In the genomic region with DNA sequence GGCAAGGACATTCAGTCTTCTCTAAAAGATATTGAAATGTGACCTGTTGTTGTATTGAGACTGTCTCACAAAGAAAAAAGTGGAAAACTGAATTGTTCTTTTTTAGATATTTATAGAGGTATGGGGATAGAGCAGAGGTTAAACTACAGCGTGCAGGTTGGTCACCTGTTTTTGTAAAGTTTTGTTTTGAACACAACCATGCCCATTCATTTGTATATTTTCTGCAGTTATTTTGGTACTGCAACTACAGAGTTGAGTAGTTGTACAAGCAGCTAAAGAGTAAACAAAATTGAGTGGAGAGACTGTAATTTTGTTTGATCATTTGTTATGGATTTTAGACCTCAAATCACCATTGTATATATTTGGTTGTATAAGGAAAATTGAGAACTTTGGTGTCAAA, we compare ENCODE assay signal across 13 cellular contexts. TPM values are rescaled to one million over a fixed set of nuclear protein-coding genes. Genes with fewer than 3 reads are reported as not detected.
DNase-seq lines count a peak whose midpoint lies in the region; ATAC-seq and TF ChIP-seq lines count a peak whose summit lies in the region.
"Had no signal": no experiment of that assay in that cellular context is flagged by ENCODE, and none has a peak within 500 bp of the region (broad histone marks: within the 10 kb centered on the region; RNA-seq: fewer than 3 reads in every experiment).

No MANE protein-coding gene starts in this region.

- 79 to 95% methylated on average over 1 of the region's 1 CpG for WGBS in upper lobe of left lung, 2 donors

- no peak for DNase-seq in stimulated activated CD4-positive, alpha-beta T cell treated with anti-CD3 and anti-CD28 coated beads, Interleukin-2, amount 100 ng/mL, for 48 hours
- DNase-seq in T-cell: no peak
- no peak for DNase-seq in NCI-H748 (lab: John Stamatoyannopoulos, UW; ENCODE audit: unreplicated experiment)
- no peak for DNase-seq in upper lobe of left lung
- DNase-seq: CD4-positive, CD25-positive, alpha-beta regulatory T cell; hippocampal formation; NCI-H526 treated with DMSO at 0.1 percent for 48 hours had no signal

- H3K36me3 Mint-ChIP-seq in T-cell: peaks cover 37% of the 10 kb centered on the region

- no peaks in the 10 kb centered on the region for H3K4me1 ChIP-seq in upper lobe of left lung

- H3K27me3 ChIP-seq in upper lobe of left lung: no peaks in the 10 kb centered on the region

- H3K27ac ChIP-seq in upper lobe of left lung: no peak overlapping the region
- H3K27ac ChIP-seq: SK-N-MC had no signal

- H3K4me3 ChIP-seq in upper lobe of left lung: no peak overlapping the region
- H3K4me3 ChIP-seq: SK-N-MC had no signal

- TF ChIP-seq EP300 in upper lobe of left lung (IDR thresholded peaks at IDR 0.05): no peak

- CTCF ChIA-PET in T-cell (lab: Charles Lee): no interaction called here

- H3K9me3 ChIP-seq in upper lobe of left lung: no peaks in the 10 kb centered on the region

- peaks cover 8 to 44% (median 14%) of the 10 kb centered on the region in 4 donors for H3K36me3 ChIP-seq in upper lobe of left lung

- no peak overlapping the region for H3K27ac Mint-ChIP-seq in T-cell

- no peaks in the 10 kb centered on the region for H3K9me3 Mint-ChIP-seq in T-cell
- H3K9me3 Mint-ChIP-seq: CD4-positive, CD25-positive, alpha-beta regulatory T cell had no signal

- POLR2A ChIA-PET in T-cell (lab: Charles Lee): no interaction called here

- H3K4me1 Mint-ChIP-seq in T-cell: peaks cover 16 to 29% (median 27%) of the 10 kb centered on the region in 3 donors

- H3K4me3 Mint-ChIP-seq in T-cell: no peak overlapping the region
- H3K4me3 Mint-ChIP-seq: CD4-positive, CD25-positive, alpha-beta regulatory T cell had no signal

- H3K27me3 Mint-ChIP-seq in T-cell: no peaks in the 10 kb centered on the region
- H3K27me3 Mint-ChIP-seq: CD4-positive, CD25-positive, alpha-beta regulatory T cell had no signal

- ATAC-seq in GM18505 (IDR thresholded peaks at IDR 0.05; ENCODE audit: unreplicated experiment) (peak; percentile 85), GM19372 (IDR thresholded peaks at IDR 0.05; ENCODE audit: low read depth, unreplicated experiment) (peak; percentile 77), HG02763 (IDR thresholded peaks at IDR 0.05; ENCODE audit: unreplicated experiment) (peak; percentile 94), HG03520 (IDR thresholded peaks at IDR 0.05; ENCODE audit: unreplicated experiment) (peak; percentile 96), T-cell (replicated peaks in 1 of 4) (no peak), upper lobe of left lung (ENCODE audit: low FRiP score in 2 of 2) (no peak)
- ATAC-seq: sciatic nerve had no signal

- TF ChIP-seq POLR2A in GM18505 (IDR thresholded peaks at IDR 0.05; ENCODE audit: borderline replicate concordance, extremely low read depth, insufficient read depth, insufficient read length) (no peak), upper lobe of left lung (IDR thresholded peaks at IDR 0.05) (no peak)

- TF ChIP-seq CTCF in upper lobe of left lung (IDR thresholded peaks at IDR 0.05): no peak

RNA-seq across cellular contexts. Expression of a gene that starts 11.3 kb away (rescaled TPM):
- total RNA-seq in T-cell: 10 to 100 TPM; 31.6 to 37.6 (median 35.7) TPM
- total RNA-seq in upper lobe of left lung: 10 to 100 TPM in 5 of 6 donors, 1 to 10 TPM in 1; 6.7 to 43.1 (median 16.0) TPM

RNA-seq across cellular contexts. Expression of a gene that starts 46.1 kb away (rescaled TPM):
- 10 to 100 TPM; 20.6 to 32.1 (median 28.7) TPM for total RNA-seq in T-cell
- 10 to 100 TPM in 5 of 6 donors, 1 to 10 TPM in 1; 7.7 to 31.9 (median 24.2) TPM for total RNA-seq in upper lobe of left lung

Comparison
In these comparisons a context has a peak if more than half of its experiments do, and no peak if none do; other contexts are left out.
1. ATAC-seq: peak in GM18505 (single experiment), GM19372 (single experiment), HG02763 (single experiment) and HG03520 (single experiment); none in T-cell (0 of 4) and upper lobe of left lung (0 of 2).